In the genomic region with DNA sequence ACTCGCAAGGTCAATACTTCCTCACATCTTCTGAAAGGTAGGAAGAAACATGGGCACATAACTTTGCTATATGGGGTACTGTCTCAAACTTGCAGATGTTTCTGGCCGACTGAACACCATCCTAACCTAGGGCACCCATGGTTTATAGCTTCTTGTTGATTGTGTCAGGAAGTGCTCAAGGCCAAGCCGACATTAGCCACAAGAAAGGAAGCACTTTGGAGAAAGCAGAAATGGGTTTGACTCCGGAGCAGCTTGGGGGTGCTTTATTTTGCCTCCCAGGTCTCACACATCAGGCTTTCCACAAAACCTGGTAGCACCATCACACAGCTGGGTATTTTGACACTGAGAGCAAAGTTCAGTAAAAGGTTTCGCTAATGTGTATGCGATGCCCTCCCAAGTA, we compare ENCODE assay signal across 20 cellular contexts. TPM values are rescaled to one million over a fixed set of nuclear protein-coding genes. Genes with fewer than 3 reads are reported as not detected.
"Had no signal": no experiment of that assay in that cellular context is flagged by ENCODE, and none has a peak within 500 bp of the region (broad histone marks: within the 10 kb centered on the region; RNA-seq: fewer than 3 reads in every experiment).

No MANE protein-coding gene starts in this region.

- H3K9me3 ChIP-seq: adrenal gland, body of pancreas, gastrocnemius medialis, heart right ventricle, left ventricle myocardium inferior, tibial artery had no signal

- H3K4me1 ChIP-seq: parathyroid adenoma had no signal

- H3K4me3 ChIP-seq: adrenal gland, body of pancreas, gastrocnemius medialis, heart right ventricle, left ventricle myocardium inferior, skin epidermis, tibial artery had no signal

- H3K9ac ChIP-seq: parathyroid adenoma had no signal

- H3K36me3 ChIP-seq: adrenal gland, gastrocnemius medialis, heart right ventricle, left ventricle myocardium inferior, tibial artery had no signal

- DNase-seq: activated CD4-positive, alpha-beta T cell treated with anti-CD3 and anti-CD28 coated beads, Interleukin-2, amount 50 U/mL, for 1 hour; activated naive CD4-positive, alpha-beta T cell treated with anti-CD3 and anti-CD28 coated beads, Interleukin-2, amount 50 U/mL, for 16 hours; activated T-cell treated with anti-CD3 and anti-CD28 coated beads for 4 hours; adrenal gland; central memory CD4-positive, alpha-beta T cell; cortex of kidney; effector CD8-positive, alpha-beta T cell; gastrocnemius medialis; islet precursor cell; left ventricle myocardium inferior; retina; T-helper 9 cell; tibial artery had no signal

- H3K27ac ChIP-seq: adrenal gland, gastrocnemius medialis, parathyroid adenoma, skin epidermis had no signal

- ATAC-seq: activated T-helper 17 cell treated with anti-CD3 and anti-CD28 coated beads, Interleukin-2, amount 50 U/mL, for 72 hours; body of pancreas; gastrocnemius medialis; stimulated activated effector memory CD8-positive, alpha-beta T cell treated with anti-CD3 and anti-CD28 coated beads, Interleukin-12 subunit alpha, Interleukin-12 subunit beta, amount 100 ng/mL, for 72 hours had no signal

- H3K27me3 ChIP-seq: adrenal gland, body of pancreas, gastrocnemius medialis, heart right ventricle, tibial artery had no signal

- H2AFZ ChIP-seq: parathyroid adenoma had no signal

RNA-seq across cellular contexts. Expression of gene BHLHE41, which starts 25.1 kb away (rescaled TPM):
- total RNA-seq: activated CD8-positive, alpha-beta memory T cell treated with anti-CD3 and anti-CD28 coated beads for 36 hours; activated T-helper 17 cell treated with anti-CD3 and anti-CD28 coated beads, Interleukin-2, amount 50 U/mL, for 72 hours had no signal

RNA-seq across cellular contexts. Expression of gene SSPN, which starts 45.4 kb away (rescaled TPM):
- total RNA-seq: activated CD8-positive, alpha-beta memory T cell treated with anti-CD3 and anti-CD28 coated beads for 36 hours; activated T-helper 17 cell treated with anti-CD3 and anti-CD28 coated beads, Interleukin-2, amount 50 U/mL, for 72 hours had no signal
